In the genomic region with DNA sequence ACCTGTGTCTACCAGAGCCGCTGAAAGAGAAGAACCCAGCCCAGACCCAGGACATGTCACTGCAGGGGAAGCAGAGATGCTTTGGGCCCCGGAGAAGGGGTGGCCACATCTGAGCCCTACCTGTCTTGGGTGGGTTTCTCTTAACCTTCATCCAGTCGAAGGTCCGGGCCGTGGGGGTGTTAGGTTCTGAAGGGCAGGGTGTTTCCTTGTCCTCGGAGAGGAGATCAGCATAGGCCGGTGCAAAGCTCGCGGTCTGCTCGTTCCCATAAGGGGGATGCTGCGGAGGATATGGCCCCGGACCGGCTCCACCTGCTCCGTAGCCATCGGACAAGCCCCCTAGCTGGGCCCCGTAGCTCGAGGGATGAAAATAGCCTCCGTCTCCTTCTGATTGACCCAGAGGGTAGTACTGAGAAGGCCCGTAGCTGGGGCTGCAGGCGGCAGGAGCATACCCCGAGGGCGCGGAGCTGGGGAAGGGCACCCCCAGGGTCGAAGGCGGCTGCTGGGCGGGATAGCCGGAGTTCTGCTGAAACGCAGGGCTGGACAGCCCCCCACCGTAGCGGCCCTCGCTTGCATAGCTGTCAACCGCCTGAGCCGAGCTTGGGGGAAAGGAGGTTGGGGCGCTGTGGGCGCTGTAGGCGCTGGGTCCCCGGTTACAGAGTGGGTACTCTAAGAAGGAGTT, we compare ENCODE assay signal across 18 cellular contexts.
DNase-seq lines count a peak whose midpoint lies in the region; ATAC-seq and TF ChIP-seq lines count a peak whose summit lies in the region.
"Had no signal": no experiment of that assay in that cellular context is flagged by ENCODE, and none has a peak within 500 bp of the region (broad histone marks: within the 10 kb centered on the region; RNA-seq: fewer than 3 reads in every experiment).

No MANE protein-coding gene starts in this region.

- peaks cover 11% of the 10 kb centered on the region for H3K27me3 Mint-ChIP-seq in nephron progenitor cell (ENCODE audit: low read depth, poor library complexity)

- peak overlapping the region; percentile 93 for H3K4me3 Mint-ChIP-seq in nephron progenitor cell

- H3K27me3 ChIP-seq in RWPE2 (ENCODE audit: insufficient read depth, poor library complexity, severe bottlenecking) (no peaks in the 10 kb centered on the region), iPS-15b (ENCODE audit: control insufficient read depth, insufficient read depth, low read length) (peaks cover 86% of the 10 kb centered on the region)
- H3K27me3 ChIP-seq: Peyer's patch had no signal

- H3K27ac Mint-ChIP-seq in nephron progenitor cell: peak overlapping the region; percentile 100

- TF ChIP-seq CTCF in RWPE2 (IDR thresholded peaks at IDR 0.05; ENCODE audit: poor library complexity, severe bottlenecking) (no peak), nephron progenitor cell (IDR thresholded peaks at IDR 0.05) (no peak)

- H3K27ac ChIP-seq in RWPE2 (ENCODE audit: poor library complexity, severe bottlenecking): no peak overlapping the region
- H3K27ac ChIP-seq: Peyer's patch had no signal

- peaks cover 84% of the 10 kb centered on the region for H3K4me1 Mint-ChIP-seq in nephron progenitor cell

- H3K9me3 ChIP-seq in ES-I3 (ENCODE audit: control insufficient read depth, insufficient read depth, low read length) (no peaks in the 10 kb centered on the region), RWPE2 (ENCODE audit: severe bottlenecking) (no peaks in the 10 kb centered on the region), iPS-15b (ENCODE audit: control insufficient read depth, insufficient read depth, low read length) (no peaks in the 10 kb centered on the region)
- H3K9me3 ChIP-seq: Peyer's patch had no signal

- no peak overlapping the region for H3K4me3 ChIP-seq in RWPE2 (ENCODE audit: severe bottlenecking)
- peak overlapping the region; percentile 46 for H3K4me3 ChIP-seq in iPS-15b (ENCODE audit: low read depth, low read length)
- H3K4me3 ChIP-seq: Peyer's patch had no signal

- H3K9ac ChIP-seq in ES-I3 (ENCODE audit: low read depth, low read length): peak overlapping the region; percentile 52; the same call in 1 of the 2 replicates
- no peak overlapping the region for H3K9ac ChIP-seq in iPS-15b (ENCODE audit: low read depth, low read length)

- peaks cover 49% of the 10 kb centered on the region for H3K4me1 ChIP-seq in ES-I3 (ENCODE audit: insufficient read depth, low read length)
- H3K4me1 ChIP-seq in RWPE2 (ENCODE audit: insufficient read depth, poor library complexity, severe bottlenecking): no peaks in the 10 kb centered on the region
- H3K4me1 ChIP-seq in iPS-15b (ENCODE audit: control insufficient read depth, insufficient read depth, low read length): peaks cover 23% of the 10 kb centered on the region

- H3K36me3 Mint-ChIP-seq in nephron progenitor cell (ENCODE audit: low read depth): no peaks in the 10 kb centered on the region

- H3K9me3 Mint-ChIP-seq in nephron progenitor cell: no peaks in the 10 kb centered on the region

- no peaks in the 10 kb centered on the region for H3K36me3 ChIP-seq in ES-I3 (ENCODE audit: insufficient read depth, low read length)
- no peaks in the 10 kb centered on the region for H3K36me3 ChIP-seq in RWPE2 (ENCODE audit: low read depth)
- no peaks in the 10 kb centered on the region for H3K36me3 ChIP-seq in iPS-15b (ENCODE audit: control insufficient read depth, insufficient read depth, low read length)
- H3K36me3 ChIP-seq: Peyer's patch had no signal

- DNase-seq in RWPE2 (ENCODE audit: low spot score): peak; percentile 58
- peak; percentile 48 for DNase-seq in nephron progenitor cell
- no peak for DNase-seq in kidney tubule cell (ENCODE audit: low spot score)
- no peak for DNase-seq in NCI-H1930 (lab: John Stamatoyannopoulos, UW)
- DNase-seq: C1 segment of cervical spinal cord, DMS 273 treated with DMSO at 0.1 percent for 48 hours, MM.1S, NCI-H1105, NCI-H187, NCI-H2171, NCI-H774, SHP77 treated with DMSO at 0.1 percent for 48 hours had no signal

- no peak for ATAC-seq in RWPE2 (ENCODE audit: low read depth)
- ATAC-seq in GM21723 (IDR thresholded peaks at IDR 0.05; ENCODE audit: unreplicated experiment): no peak
- no peak for ATAC-seq in HG02623 (IDR thresholded peaks at IDR 0.05; ENCODE audit: unreplicated experiment)
- ATAC-seq: HepG2 had no signal

Comparison
In these comparisons a context has a peak if more than half of its experiments do, and no peak if none do; other contexts are left out.
1. DNase-seq: peak in RWPE2 (single experiment) and nephron progenitor cell (single experiment); none in kidney tubule cell (single experiment) and NCI-H1930 (0 of 2).